In genomic region chr11:69275178-69275577, GRCh38 we compare ENCODE assay signal across 16 cellular contexts. TPM values are rescaled to one million over a fixed set of nuclear protein-coding genes. Genes with fewer than 3 reads are reported as not detected.
"Had no signal": no experiment of that assay in that cellular context is flagged by ENCODE, and none has a peak within 500 bp of the region (broad histone marks: within the 10 kb centered on the region; RNA-seq: fewer than 3 reads in every experiment).

No MANE protein-coding gene starts in this region.

- ATAC-seq: activated naive CD8-positive, alpha-beta T cell treated with anti-CD3 and anti-CD28 coated beads, Interleukin-2, amount 50 U/mL, for 24 hours; effector memory CD8-positive, alpha-beta T cell; natural killer cell; stimulated activated naive CD8-positive, alpha-beta T cell treated with anti-CD3 and anti-CD28 coated beads, Interleukin-15, amount 100 ng/mL, for 72 hours had no signal

- H3K9me3 ChIP-seq: left lung, thoracic aorta, uterus had no signal

- DNase-seq: activated CD4-positive, CD25-positive, alpha-beta regulatory T cell treated with anti-CD3 and anti-CD28 coated beads, Interleukin-2, amount 50 U/mL, for 72 hours; activated naive CD4-positive, alpha-beta T cell treated with Interleukin-2 at 50 U/mL for 16 hours; activated naive CD8-positive, alpha-beta T cell treated with anti-CD3 and anti-CD28 coated beads, Interleukin-2, amount 50 U/mL, for 24 hours; aorta; dermis blood vessel endothelial cell; effector memory CD8-positive, alpha-beta T cell; natural killer cell; stimulated activated CD4-positive, alpha-beta T cell treated with anti-CD3 and anti-CD28 coated beads, Interleukin-1b, Interleukin-23, amount 100 ng/mL, for 48 hours; stimulated activated naive CD8-positive, alpha-beta T cell treated with anti-CD3 and anti-CD28 coated beads, Interleukin-15, amount 100 ng/mL, for 72 hours; T-helper 9 cell; uterus had no signal

- H3K27me3 ChIP-seq: left lung, uterus had no signal

- H3K27ac ChIP-seq: thoracic aorta, uterus had no signal

- H3K9me3 Mint-ChIP-seq: activated naive CD8-positive, alpha-beta T cell treated with anti-CD3 and anti-CD28 coated beads, Interleukin-2, amount 50 U/mL, for 24 hours; activated T-helper 1 cell treated with anti-CD3 and anti-CD28 coated beads, Interleukin-12 subunit alpha, Interleukin-12 subunit beta, Interleukin-2, Interleukin-4 antibody, amounts not matched to agents 30 ng/mL and 10 ng/mL and 1 ng/mL, durations not matched to agents 14 hours and 24 hours and 36 hours; effector memory CD8-positive, alpha-beta T cell; natural killer cell had no signal

- H3K27me3 Mint-ChIP-seq: stimulated activated naive CD8-positive, alpha-beta T cell treated with anti-CD3 and anti-CD28 coated beads, Interleukin-15, amount 100 ng/mL, for 72 hours had no signal

- H3K27ac Mint-ChIP-seq: activated naive CD8-positive, alpha-beta T cell treated with anti-CD3 and anti-CD28 coated beads, Interleukin-2, amount 50 U/mL, for 24 hours; activated T-helper 1 cell treated with anti-CD3 and anti-CD28 coated beads, Interleukin-12 subunit alpha, Interleukin-12 subunit beta, Interleukin-2, Interleukin-4 antibody, amounts not matched to agents 30 ng/mL and 10 ng/mL and 1 ng/mL, durations not matched to agents 14 hours and 24 hours and 36 hours; effector memory CD8-positive, alpha-beta T cell; memory B cell; natural killer cell; stimulated activated naive CD8-positive, alpha-beta T cell treated with anti-CD3 and anti-CD28 coated beads, Interleukin-15, amount 100 ng/mL, for 72 hours had no signal

- H3K36me3 ChIP-seq: left lung, thoracic aorta, uterus had no signal

- H3K4me3 ChIP-seq: left lung, thoracic aorta, uterus had no signal

- H3K4me3 Mint-ChIP-seq: activated naive CD8-positive, alpha-beta T cell treated with anti-CD3 and anti-CD28 coated beads, Interleukin-2, amount 50 U/mL, for 24 hours; activated T-helper 1 cell treated with anti-CD3 and anti-CD28 coated beads, Interleukin-12 subunit alpha, Interleukin-12 subunit beta, Interleukin-2, Interleukin-4 antibody, amounts not matched to agents 30 ng/mL and 10 ng/mL and 1 ng/mL, durations not matched to agents 14 hours and 24 hours and 36 hours; effector memory CD8-positive, alpha-beta T cell; memory B cell; natural killer cell; stimulated activated naive CD8-positive, alpha-beta T cell treated with anti-CD3 and anti-CD28 coated beads, Interleukin-15, amount 100 ng/mL, for 72 hours had no signal

- H3K4me1 ChIP-seq: uterus had no signal

- H3K36me3 Mint-ChIP-seq: natural killer cell had no signal

- H3K4me1 Mint-ChIP-seq: activated naive CD8-positive, alpha-beta T cell treated with anti-CD3 and anti-CD28 coated beads, Interleukin-2, amount 50 U/mL, for 24 hours; natural killer cell; stimulated activated naive CD8-positive, alpha-beta T cell treated with anti-CD3 and anti-CD28 coated beads, Interleukin-15, amount 100 ng/mL, for 72 hours had no signal

RNA-seq across cellular contexts. Expression of gene MYEOV, which starts 18.8 kb away (rescaled TPM):
- total RNA-seq: cerebellum, dermis blood vessel endothelial cell had no signal
